1 cellular context compared by ENCODE assay signal in genomic region chr4:7058792-7059191, GRCh38.
TF ChIP-seq lines count a peak whose summit lies in the region.

No MANE protein-coding gene starts in this region.

TF ChIP-seq in HepG2, 621 proteins besides CTCF, POLR2A, EP300 and RAD21:
- peak; percentile 42; the same call in 1 of the 2 replicates for TF ChIP-seq POLR2AphosphoS5 (IDR thresholded peaks at IDR 0.05; ENCODE audit: low read depth, low read length)
- peak; percentile 49 for TF ChIP-seq RBM22 (optimal IDR thresholded peaks at IDR 0.05; ENCODE audit: low read length)
- TF ChIP-seq POLR2AphosphoS2 (IDR thresholded peaks at IDR 0.05; ENCODE audit: low read depth, low read length), result 0 out of 2 replicates have a peak, but pooled peaks have one; percentile 43
- peak; percentile 30 for TF ChIP-seq AGO2 (optimal IDR thresholded peaks at IDR 0.05; ENCODE audit: low read depth, low read length)
- no peak for TF ChIP-seq PLSCR1 (CRISPR knock-in tag; IDR thresholded peaks at IDR 0.05; ENCODE audit: borderline replicate concordance)
